24 cellular contexts compared by ENCODE assay signal in the genomic region with DNA sequence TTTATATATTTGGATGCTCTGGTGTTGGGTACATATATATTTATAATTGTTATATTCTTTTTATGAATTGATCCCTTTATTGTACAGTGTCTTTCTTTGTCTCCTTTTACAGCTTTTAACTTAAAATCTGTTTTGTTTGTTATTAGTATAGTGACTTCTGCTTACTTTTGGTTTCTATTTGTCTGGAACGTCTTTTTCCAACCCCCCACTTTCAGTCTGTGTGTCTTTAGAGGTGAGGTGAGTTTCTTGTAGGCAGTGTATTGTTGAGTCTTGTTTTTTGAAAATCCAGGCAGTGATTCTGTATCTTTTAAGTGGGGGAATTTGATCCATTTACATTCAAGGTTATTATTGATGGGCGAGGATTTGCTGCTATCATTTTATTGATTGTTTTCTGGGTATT.
A peak's percentile ranks its signal among the peaks of the same experiment; 100 is the strongest.
DNase-seq lines count a peak whose midpoint lies in the region; ATAC-seq, FAIRE-seq and TF ChIP-seq lines count a peak whose summit lies in the region.
"Had no signal": no experiment of that assay in that cellular context is flagged by ENCODE, and none has a peak within 500 bp of the region (broad histone marks: within the 10 kb centered on the region; RNA-seq: fewer than 3 reads in every experiment).

No MANE protein-coding gene starts in this region.

- H3K36me3 Mint-ChIP-seq in activated naive CD8-positive, alpha-beta T cell treated with anti-CD3 and anti-CD28 coated beads for 36 hours, result peaks cover 92% of the 10 kb centered on the region
- H3K36me3 Mint-ChIP-seq in activated naive CD8-positive, alpha-beta T cell treated with anti-CD3 and anti-CD28 coated beads, Interleukin-2, amount 50 U/mL, for 24 hours (ENCODE audit: low read depth), result peaks cover 81% of the 10 kb centered on the region

- peak overlapping the region; percentile 0; the same call in 1 of the 2 replicates for H2AFZ ChIP-seq in MM.1S (ENCODE audit: low read length)
- no peak overlapping the region for H2AFZ ChIP-seq in K562 (ENCODE audit: low read depth, low read length)

- peaks cover 41% of the 10 kb centered on the region for H3K9me3 Mint-ChIP-seq in activated naive CD8-positive, alpha-beta T cell treated with anti-CD3 and anti-CD28 coated beads for 36 hours
- H3K9me3 Mint-ChIP-seq in activated naive CD8-positive, alpha-beta T cell treated with anti-CD3 and anti-CD28 coated beads, Interleukin-2, amount 50 U/mL, for 24 hours, result peaks cover 37% of the 10 kb centered on the region

- intact Hi-C loops in K562 (cut with micrococcal nuclease), result no loop called here

- in situ Hi-C loops in K562 (cut with MboI), result no loop called here

- TF ChIP-seq POLR2A in K562 (conservative IDR thresholded peaks at IDR 0.05), result no peak

- H3K4me1 ChIP-seq in MM.1S (ENCODE audit: low read length) (no peaks in the 10 kb centered on the region), K562 (replicated peaks in 1 of 2; ENCODE audit: control insufficient read depth in 2 of 2, insufficient read depth in 2 of 2, low read length in 2 of 2) (no peaks in the 10 kb centered on the region)
- H3K4me1 ChIP-seq: A549; BLaER1 treated with 17β-estradiol and CSF1 and Interleukin-3, amounts not matched to agents 10 nM and 100 nM had no signal

- CTCF ChIA-PET in K562 (lab: Yijun Ruan, JAX; ENCODE audit: low intra/inter-chr PET ratio), result no interaction called here

- no peak overlapping the region for H3K4me3 ChIP-seq in MM.1S (ENCODE audit: low read length)
- no peak overlapping the region for H3K4me3 ChIP-seq in K562
- H3K4me3 ChIP-seq: A549 had no signal

- H3K27ac ChIP-seq in MM.1S (ENCODE audit: low read length) (peak overlapping the region; percentile 14; the same call in 1 of the 2 replicates), K562 (ENCODE audit: extremely low read depth, low read depth, low read length) (no peak overlapping the region)
- H3K27ac ChIP-seq: A549; BLaER1 treated with 17β-estradiol and CSF1 and Interleukin-3, amounts not matched to agents 10 nM and 100 nM had no signal

- POLR2A ChIA-PET in K562 (lab: Yijun Ruan, JAX), result no interaction called here

- H3F3A ChIP-seq in MM.1S (ENCODE audit: insufficient read depth, low read length), result no peaks in the 10 kb centered on the region; the same call in 1 of the 2 replicates

- no peaks in the 10 kb centered on the region for H3K9me2 ChIP-seq in MM.1S (replicated peaks; ENCODE audit: insufficient read depth, low read length)

- no TSS peak for BruUV-seq in K562 (replicated peaks; lab: Mats Ljungman, UMichigan)

- H3K4me2 ChIP-seq in MM.1S (ENCODE audit: low read depth, low read length) (peak overlapping the region; percentile 28; the same call in 1 of the 2 replicates), K562 (ENCODE audit: insufficient read depth, low read length) (no peak overlapping the region)
- H3K4me2 ChIP-seq: A549; BLaER1 treated with 17β-estradiol and CSF1 and Interleukin-3, amounts not matched to agents 10 nM and 100 nM had no signal

- no peaks in the 10 kb centered on the region for H3K27me3 ChIP-seq in MM.1S (replicated peaks; ENCODE audit: insufficient read depth, low read length)
- H3K27me3 ChIP-seq in K562 (ENCODE audit: control insufficient read depth in 2 of 2, insufficient read depth in 2 of 2, low read length in 2 of 2), result no peaks in the 10 kb centered on the region
- H3K27me3 ChIP-seq: BLaER1 treated with 17β-estradiol and CSF1 and Interleukin-3, amounts not matched to agents 10 nM and 100 nM had no signal

- no peak for TF ChIP-seq EP300 in K562 (IDR thresholded peaks at IDR 0.05; ENCODE audit: low read length)

- H3K79me2 ChIP-seq in MM.1S (ENCODE audit: low read length) (0 out of 2 replicates have a peak, but pooled peaks cover 5% of the 10 kb centered on the region), K562 (ENCODE audit: control insufficient read depth, insufficient read depth, low read length) (no peaks in the 10 kb centered on the region)

- no peaks in the 10 kb centered on the region for H3K9me1 ChIP-seq in K562 (ENCODE audit: control insufficient read depth, insufficient read depth, low read length)

- TF ChIP-seq RAD21 in K562 (CRISPR knock-in tag; conservative IDR thresholded peaks at IDR 0.05 in 1 of 2, IDR thresholded peaks at IDR 0.05 in 1 of 2), result no peak

- H3K36me3 ChIP-seq in MM.1S (replicated peaks; ENCODE audit: insufficient read depth, low read length) (no peaks in the 10 kb centered on the region; the same call in 1 of the 2 replicates), K562 (ENCODE audit: control insufficient read depth, insufficient read depth, low read length) (peaks cover 24% of the 10 kb centered on the region; the same call in 2 of the 3 replicates)

- H3K27me3 Mint-ChIP-seq in activated naive CD8-positive, alpha-beta T cell treated with anti-CD3 and anti-CD28 coated beads for 36 hours, result no peaks in the 10 kb centered on the region
- no peaks in the 10 kb centered on the region for H3K27me3 Mint-ChIP-seq in activated naive CD8-positive, alpha-beta T cell treated with anti-CD3 and anti-CD28 coated beads, Interleukin-2, amount 50 U/mL, for 24 hours
- H3K27me3 Mint-ChIP-seq: CD4-positive, alpha-beta memory T cell had no signal

- H3K9me3 ChIP-seq in MM.1S (replicated peaks; ENCODE audit: insufficient read depth, low read length), result no peaks in the 10 kb centered on the region
- peaks cover 15% of the 10 kb centered on the region for H3K9me3 ChIP-seq in K562 (replicated peaks; ENCODE audit: control insufficient read depth, insufficient read depth, low read depth, low read length)

- peak overlapping the region; percentile 11 for H3K27ac Mint-ChIP-seq in activated naive CD8-positive, alpha-beta T cell treated with anti-CD3 and anti-CD28 coated beads for 36 hours
- no peak overlapping the region for H3K27ac Mint-ChIP-seq in activated naive CD8-positive, alpha-beta T cell treated with anti-CD3 and anti-CD28 coated beads, Interleukin-2, amount 50 U/mL, for 24 hours

- no peak for DNase-seq in activated naive CD8-positive, alpha-beta T cell treated with anti-CD3 and anti-CD28 coated beads for 36 hours
- DNase-seq in activated naive CD8-positive, alpha-beta T cell treated with anti-CD3 and anti-CD28 coated beads, Interleukin-2, amount 50 U/mL, for 24 hours, result no peak
- DNase-seq in MM.1S, result peak; percentile 66
- no peak for DNase-seq in K562 (ENCODE audit: extremely low read depth in 1 of 4, low spot score in 3 of 4)
- no peak for DNase-seq in EL
- no peak for DNase-seq in NCI-H1092 (lab: John Stamatoyannopoulos, UW)
- DNase-seq in stimulated activated CD4-positive, alpha-beta T cell treated with anti-CD3 and anti-CD28 coated beads, Interleukin-4, amount 100 ng/mL, for 24 hours, result no peak
- DNase-seq: AML-193; CD4-positive, alpha-beta memory T cell; COR-L47; DMS53; Kasumi-1; MV-4-11; NCI-H1105 treated with DMSO at 0.1 percent for 48 hours; NCI-H146; NCI-H2029; NCI-H526 treated with DMSO at 0.1 percent for 48 hours; Right ventricle myocardium superior; RPMI8226 had no signal

- no peak overlapping the region for H3K4me3 Mint-ChIP-seq in activated naive CD8-positive, alpha-beta T cell treated with anti-CD3 and anti-CD28 coated beads for 36 hours
- H3K4me3 Mint-ChIP-seq in activated naive CD8-positive, alpha-beta T cell treated with anti-CD3 and anti-CD28 coated beads, Interleukin-2, amount 50 U/mL, for 24 hours, result no peak overlapping the region

- H3K4me1 Mint-ChIP-seq in activated naive CD8-positive, alpha-beta T cell treated with anti-CD3 and anti-CD28 coated beads for 36 hours, result peaks cover 5% of the 10 kb centered on the region
- peaks cover 3% of the 10 kb centered on the region for H3K4me1 Mint-ChIP-seq in activated naive CD8-positive, alpha-beta T cell treated with anti-CD3 and anti-CD28 coated beads, Interleukin-2, amount 50 U/mL, for 24 hours

- H3K9ac ChIP-seq in MM.1S (ENCODE audit: low read length) (no peak overlapping the region; the same call in 1 of the 2 replicates), K562 (ENCODE audit: insufficient read depth in 1 of 2, low read depth in 2 of 2, low read length in 2 of 2) (no peak overlapping the region)
- H3K9ac ChIP-seq: BLaER1 treated with 17β-estradiol and CSF1 and Interleukin-3, amounts not matched to agents 10 nM and 100 nM had no signal

- TF ChIP-seq CTCF in MM.1S (IDR thresholded peaks at IDR 0.05; ENCODE audit: low read length) (no peak), K562 (IDR thresholded peaks at IDR 0.05 in 2 of 3, conservative IDR thresholded peaks at IDR 0.05 in 1 of 3; ENCODE audit: insufficient read depth in 2 of 3, low read depth in 1 of 3, low read length in 3 of 3) (no peak)

- 85% methylated on average over 2 of the region's 2 CpGs for WGBS in K562 (ENCODE audit: insufficient coverage, low coverage, missing lambda C conversion rate)

- H4K20me1 ChIP-seq in MM.1S (ENCODE audit: insufficient read depth, low read length) (no peaks in the 10 kb centered on the region), K562 (replicated peaks; ENCODE audit: control insufficient read depth, insufficient read depth, low read length) (no peaks in the 10 kb centered on the region)
- H4K20me1 ChIP-seq: BLaER1 treated with 17β-estradiol and CSF1 and Interleukin-3, amounts not matched to agents 10 nM and 100 nM had no signal

- ATAC-seq in activated naive CD8-positive, alpha-beta T cell treated with anti-CD3 and anti-CD28 coated beads, Interleukin-2, amount 50 U/mL, for 24 hours, result no peak
- ATAC-seq in K562, result no peak
- ATAC-seq: A549 had no signal

- FAIRE-seq in K562 (lab: Jason Lieb, UNC), result no peak
- FAIRE-seq: G401.6, GM12891, H54 had no signal

TF ChIP-seq in K562, 482 proteins besides CTCF, POLR2A, EP300 and RAD21:
- TF ChIP-seq POLR3G (IDR thresholded peaks at IDR 0.05; ENCODE audit: extremely low read depth, insufficient read length, insufficient replicate concordance) (no peak), ZNF507 (tag; conservative IDR thresholded peaks at IDR 0.05) (peak; percentile 60), RBBP5 (IDR thresholded peaks at IDR 0.05; ENCODE audit: borderline replicate concordance, insufficient read depth, low read length, poor library complexity, severe bottlenecking) (no peak), THRAP3 (IDR thresholded peaks at IDR 0.05; ENCODE audit: borderline replicate concordance) (no peak)
